Comparison of ENCODE assay signal across 27 cellular contexts in the genomic region with DNA sequence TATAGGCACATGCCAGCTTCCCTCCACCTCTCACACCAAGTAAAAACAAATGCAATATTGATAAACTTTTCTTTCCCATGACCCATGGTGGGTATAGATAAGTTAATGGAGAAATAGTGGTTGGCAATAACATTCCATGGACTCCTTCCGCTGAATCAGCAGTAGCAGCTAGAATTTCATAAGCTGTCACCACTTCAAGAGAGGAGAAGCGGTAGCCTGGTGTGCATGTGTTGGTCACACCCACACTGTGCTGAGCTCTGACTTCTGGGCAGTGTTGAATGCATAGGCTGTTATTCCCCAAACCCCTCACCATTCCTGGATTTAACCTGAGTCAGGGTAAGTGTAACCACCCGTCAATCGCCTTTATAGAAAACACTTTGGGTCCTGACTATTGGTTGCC. TPM values are rescaled to one million over a fixed set of nuclear protein-coding genes. Genes with fewer than 3 reads are reported as not detected.
DNase-seq lines count a peak whose midpoint lies in the region; ATAC-seq and TF ChIP-seq lines count a peak whose summit lies in the region.
"Had no signal": no experiment of that assay in that cellular context is flagged by ENCODE, and none has a peak within 500 bp of the region (broad histone marks: within the 10 kb centered on the region; RNA-seq: fewer than 3 reads in every experiment).

No MANE protein-coding gene starts in this region.

- ATAC-seq in SK-N-SH treated with all-trans-retinoic acid at 6 μM for 48 hours: peak; percentile 66
- ATAC-seq in HG03439 (IDR thresholded peaks at IDR 0.05; ENCODE audit: unreplicated experiment): no peak
- no peak for ATAC-seq in natural killer cell treated with Interleukin-12 subunit alpha and Interleukin-12 subunit beta and Interleukin-15 and Interleukin-18, amount 100 ng/mL, for 72 hours
- ATAC-seq: activated naive CD4-positive, alpha-beta T cell treated with anti-CD3 and anti-CD28 coated beads, Interleukin-2, amount 50 U/mL, for 72 hours; naive thymus-derived CD4-positive, alpha-beta T cell; stimulated activated memory B cell treated with anti-CD40 and anti-IgM and Interleukin-4, amounts not matched to agents 10 μg/mL and 1 μg/mL and 100 μg/mL, for 72 hours had no signal

- peak overlapping the region; percentile 78 for H3K27ac ChIP-seq in smooth muscle cell (ENCODE audit: low read depth)
- H3K27ac ChIP-seq: C4-2B, heart right ventricle had no signal

- H3F3A ChIP-seq in smooth muscle cell (ENCODE audit: low read depth): peaks cover 28% of the 10 kb centered on the region

- no peaks in the 10 kb centered on the region for H3K4me1 Mint-ChIP-seq in natural killer cell treated with Interleukin-12 subunit alpha and Interleukin-12 subunit beta and Interleukin-15 and Interleukin-18, amount 100 ng/mL, for 72 hours (ENCODE audit: low read depth in 2 of 2)
- H3K4me1 Mint-ChIP-seq: activated CD4-positive, alpha-beta T cell treated with anti-CD3 and anti-CD28 coated beads, Interleukin-2, amount 10 ng/mL, durations not matched to agents 24 days and 14 days; naive thymus-derived CD4-positive, alpha-beta T cell; stimulated activated memory B cell treated with anti-CD40 and anti-IgM and Interleukin-4, amounts not matched to agents 10 μg/mL and 1 μg/mL and 100 μg/mL, for 72 hours had no signal

- H3K27ac Mint-ChIP-seq in natural killer cell treated with Interleukin-12 subunit alpha and Interleukin-12 subunit beta and Interleukin-15 and Interleukin-18, amount 100 ng/mL, for 72 hours: no peak overlapping the region
- H3K27ac Mint-ChIP-seq: activated CD4-positive, alpha-beta T cell treated with anti-CD3 and anti-CD28 coated beads, Interleukin-2, amount 10 ng/mL, durations not matched to agents 24 days and 14 days; activated naive CD4-positive, alpha-beta T cell treated with anti-CD3 and anti-CD28 coated beads, Interleukin-2, amount 50 U/mL, for 72 hours; endodermal cell; naive thymus-derived CD4-positive, alpha-beta T cell; stimulated activated memory B cell treated with anti-CD40 and anti-IgM and Interleukin-4, amounts not matched to agents 10 μg/mL and 1 μg/mL and 100 μg/mL, for 72 hours had no signal

- no peak overlapping the region for H3K4me3 Mint-ChIP-seq in natural killer cell treated with Interleukin-12 subunit alpha and Interleukin-12 subunit beta and Interleukin-15 and Interleukin-18, amount 100 ng/mL, for 72 hours
- H3K4me3 Mint-ChIP-seq: activated CD4-positive, alpha-beta T cell treated with anti-CD3 and anti-CD28 coated beads, Interleukin-2, amount 10 ng/mL, durations not matched to agents 24 days and 14 days; endodermal cell; naive thymus-derived CD4-positive, alpha-beta T cell; stimulated activated memory B cell treated with anti-CD40 and anti-IgM and Interleukin-4, amounts not matched to agents 10 μg/mL and 1 μg/mL and 100 μg/mL, for 72 hours; WTC11 had no signal

- CTCF ChIA-PET in HEK293T (lab: Yijun Ruan, JAX): no interaction called here

- H3K4me2 ChIP-seq in smooth muscle cell: peak overlapping the region; percentile 44

- peaks cover 2 to 8% of the 10 kb centered on the region in 2 donors for H3K27me3 Mint-ChIP-seq in natural killer cell treated with Interleukin-12 subunit alpha and Interleukin-12 subunit beta and Interleukin-15 and Interleukin-18, amount 100 ng/mL, for 72 hours
- H3K27me3 Mint-ChIP-seq: stimulated activated memory B cell treated with anti-CD40 and anti-IgM and Interleukin-4, amounts not matched to agents 10 μg/mL and 1 μg/mL and 100 μg/mL, for 72 hours had no signal

- no peaks in the 10 kb centered on the region for H3K9me3 ChIP-seq in smooth muscle cell (replicated peaks; ENCODE audit: low read depth)
- H3K9me3 ChIP-seq: heart right ventricle had no signal

- no peaks in the 10 kb centered on the region for H3K27me3 ChIP-seq in smooth muscle cell (ENCODE audit: low read depth)
- H3K27me3 ChIP-seq: heart right ventricle had no signal

- POLR2A ChIA-PET in HEK293T (lab: Yijun Ruan, JAX): interaction anchor here (1.2 kb wide), 1 partner anchor 12 kb away, joined by 5 read pairs; no protein-coding TSS in a partner anchor

- H4K20me1 ChIP-seq in smooth muscle cell (ENCODE audit: low read depth): no peaks in the 10 kb centered on the region

- WGBS in smooth muscle cell (ENCODE audit: low lambda C conversion rate): 40% methylated on average over 4 of the region's 4 CpGs

- H3K9ac ChIP-seq in smooth muscle cell (ENCODE audit: low read depth): peak overlapping the region; percentile 14

- H3K4me3 ChIP-seq in fibroblast of mammary gland (ENCODE audit: control insufficient read depth, low read depth, low read length) (no peak overlapping the region), smooth muscle cell (no peak overlapping the region)
- H3K4me3 ChIP-seq: heart right ventricle had no signal

- DNase-seq in HEK293T (ENCODE audit: extremely low spot score) (peak; percentile 27), fibroblast of mammary gland (ENCODE audit: low read depth) (peak; percentile 68), smooth muscle cell (lab: John Stamatoyannopoulos, UW; ENCODE audit: unreplicated experiment) (no peak)
- no peak for DNase-seq in natural killer cell treated with Interleukin-12 subunit alpha and Interleukin-12 subunit beta and Interleukin-15 and Interleukin-18, amount 100 ng/mL, for 72 hours (ENCODE audit: low spot score)
- DNase-seq in activated CD8-positive, alpha-beta memory T cell treated with anti-CD3 and anti-CD28 coated beads for 24 hours: no peak
- DNase-seq: activated CD4-positive, alpha-beta T cell treated with anti-CD3 and anti-CD28 coated beads, Interleukin-2, amount 10 ng/mL, durations not matched to agents 24 days and 14 days; activated effector memory CD4-positive, alpha-beta T cell treated with Interleukin-2 at 50 U/mL for 16 hours; activated T-cell treated with anti-CD3 and anti-CD28 coated beads, Interleukin-2, amount 50 U/mL, for 1 hour; aorta; central memory CD4-positive, alpha-beta T cell; DMS79; heart right ventricle; kidney; midbrain; naive thymus-derived CD4-positive, alpha-beta T cell; NCI-H1417 treated with DMSO at 0.1 percent for 48 hours; NCI-H2081; NCI-H524 treated with DMSO at 0.1 percent for 48 hours; NK-92 treated with Interleukin-12 subunit alpha and Interleukin-12 subunit beta, amount 100 ng/mL, for 24 hours; substantia nigra had no signal

- TF ChIP-seq CTCF in fibroblast of mammary gland (conservative IDR thresholded peaks at IDR 0.05; ENCODE audit: control insufficient read depth, insufficient read depth, low read depth, low read length) (no peak), smooth muscle cell (IDR thresholded peaks at IDR 0.05; ENCODE audit: borderline replicate concordance, insufficient read depth, poor library complexity, severe bottlenecking) (no peak)

- H3K36me3 ChIP-seq in smooth muscle cell (ENCODE audit: low read depth): no peaks in the 10 kb centered on the region
- H3K36me3 ChIP-seq: heart right ventricle had no signal

- H3K4me1 ChIP-seq in smooth muscle cell (ENCODE audit: low read depth): peaks cover 39% of the 10 kb centered on the region

- no peaks in the 10 kb centered on the region for H3K9me3 Mint-ChIP-seq in natural killer cell treated with Interleukin-12 subunit alpha and Interleukin-12 subunit beta and Interleukin-15 and Interleukin-18, amount 100 ng/mL, for 72 hours
- H3K9me3 Mint-ChIP-seq: activated CD4-positive, alpha-beta T cell treated with anti-CD3 and anti-CD28 coated beads, Interleukin-2, amount 10 ng/mL, durations not matched to agents 24 days and 14 days; activated naive CD4-positive, alpha-beta T cell treated with anti-CD3 and anti-CD28 coated beads, Interleukin-2, amount 50 U/mL, for 72 hours; endodermal cell; naive thymus-derived CD4-positive, alpha-beta T cell; stimulated activated memory B cell treated with anti-CD40 and anti-IgM and Interleukin-4, amounts not matched to agents 10 μg/mL and 1 μg/mL and 100 μg/mL, for 72 hours; WTC11 had no signal

- H2AFZ ChIP-seq in smooth muscle cell (ENCODE audit: low read depth): no peak overlapping the region

- H3K36me3 Mint-ChIP-seq in natural killer cell treated with Interleukin-12 subunit alpha and Interleukin-12 subunit beta and Interleukin-15 and Interleukin-18, amount 100 ng/mL, for 72 hours: no peaks in the 10 kb centered on the region
- H3K36me3 Mint-ChIP-seq: activated naive CD4-positive, alpha-beta T cell treated with anti-CD3 and anti-CD28 coated beads, Interleukin-2, amount 50 U/mL, for 72 hours; naive thymus-derived CD4-positive, alpha-beta T cell; stimulated activated memory B cell treated with anti-CD40 and anti-IgM and Interleukin-4, amounts not matched to agents 10 μg/mL and 1 μg/mL and 100 μg/mL, for 72 hours; WTC11 had no signal

- H3K79me2 ChIP-seq in smooth muscle cell (ENCODE audit: low read depth): no peaks in the 10 kb centered on the region

TF ChIP-seq in HEK293T, 16 proteins besides CTCF, POLR2A, EP300 and RAD21:
- TF ChIP-seq ARNT (IDR thresholded peaks at IDR 0.05) (no peak), FOXK2 (IDR thresholded peaks at IDR 0.05) (no peak), CTBP1 (IDR thresholded peaks at IDR 0.05; ENCODE audit: borderline replicate concordance) (no peak), LEF1 (IDR thresholded peaks at IDR 0.05; ENCODE audit: borderline replicate concordance) (no peak), L3MBTL2 (conservative IDR thresholded peaks at IDR 0.05) (no peak), TARDBP (IDR thresholded peaks at IDR 0.05) (no peak), SUZ12 (IDR thresholded peaks at IDR 0.05) (no peak)
TF ChIP-seq in HEK293T: peak in this region for 0.

TF ChIP-seq in SK-N-SH treated with all-trans-retinoic acid at 6 μM for 48 hours, 23 proteins besides CTCF, POLR2A, EP300 and RAD21 (continues in another document):
- TF ChIP-seq ESRRG (CRISPR knock-in tag; IDR thresholded peaks at IDR 0.05): no peak
- TF ChIP-seq, protein P1, sequence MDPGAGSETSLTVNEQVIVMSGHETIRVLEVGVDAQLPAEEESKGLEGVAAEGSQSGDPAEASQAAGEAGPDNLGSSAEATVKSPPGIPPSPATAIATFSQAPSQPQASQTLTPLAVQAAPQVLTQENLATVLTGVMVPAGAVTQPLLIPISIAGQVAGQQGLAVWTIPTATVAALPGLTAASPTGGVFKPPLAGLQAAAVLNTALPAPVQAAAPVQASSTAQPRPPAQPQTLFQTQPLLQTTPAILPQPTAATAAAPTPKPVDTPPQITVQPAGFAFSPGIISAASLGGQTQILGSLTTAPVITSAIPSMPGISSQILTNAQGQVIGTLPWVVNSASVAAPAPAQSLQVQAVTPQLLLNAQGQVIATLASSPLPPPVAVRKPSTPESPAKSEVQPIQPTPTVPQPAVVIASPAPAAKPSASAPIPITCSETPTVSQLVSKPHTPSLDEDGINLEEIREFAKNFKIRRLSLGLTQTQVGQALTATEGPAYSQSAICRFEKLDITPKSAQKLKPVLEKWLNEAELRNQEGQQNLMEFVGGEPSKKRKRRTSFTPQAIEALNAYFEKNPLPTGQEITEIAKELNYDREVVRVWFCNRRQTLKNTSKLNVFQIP (CRISPR knock-in tag; IDR thresholded peaks at IDR 0.05; ENCODE audit: borderline replicate concordance, low read depth): no peak
- no peak for TF ChIP-seq ZNF8 (CRISPR knock-in tag; IDR thresholded peaks at IDR 0.05)
- TF ChIP-seq ZNF70 (CRISPR knock-in tag; IDR thresholded peaks at IDR 0.05): no peak
- TF ChIP-seq ARNTL (CRISPR knock-in tag; IDR thresholded peaks at IDR 0.05; ENCODE audit: borderline replicate concordance, low read depth): no peak

RNA-seq across cellular contexts. Expression of a gene that starts 32.5 kb away (rescaled TPM):
- total RNA-seq in smooth muscle cell: 7.3 and 21.9 TPM in 2 replicates
- polyA plus RNA-seq in smooth muscle cell: 3.0 and 7.5 TPM in 2 replicates
- total RNA-seq in natural killer cell treated with Interleukin-12 subunit alpha and Interleukin-12 subunit beta and Interleukin-15 and Interleukin-18, amount 100 ng/mL, for 72 hours: under 1 TPM in 1 of 2 donors, not detected in 1; 0.31 TPM
- total RNA-seq: activated CD4-positive, alpha-beta T cell treated with anti-CD3 and anti-CD28 coated beads, Interleukin-2, amount 10 ng/mL, durations not matched to agents 24 days and 14 days; activated naive CD4-positive, alpha-beta T cell treated with anti-CD3 and anti-CD28 coated beads, Interleukin-2, amount 50 U/mL, for 72 hours had no signal
- polyA plus RNA-seq: naive thymus-derived CD4-positive, alpha-beta T cell had no signal

Comparison
In these comparisons a context has a peak if more than half of its experiments do, and no peak if none do; other contexts are left out.
1. DNase-seq: peak in HEK293T (single experiment) and fibroblast of mammary gland (single experiment); none in smooth muscle cell (single experiment), natural killer cell treated with Interleukin-12 subunit alpha and Interleukin-12 subunit beta and Interleukin-15 and Interleukin-18, amount 100 ng/mL, for 72 hours (single experiment) and activated CD8-positive, alpha-beta memory T cell treated with anti-CD3 and anti-CD28 coated beads for 24 hours (single experiment).